In genomic region chr20:48760403-48760889, GRCh38 we compare ENCODE assay signal across 8 cellular contexts.
DNase-seq lines count a peak whose midpoint lies in the region; ATAC-seq and TF ChIP-seq lines count a peak whose summit lies in the region.

No MANE protein-coding gene starts in this region.

- no peak overlapping the region for H3K4me3 Mint-ChIP-seq in progenitor cell of endocrine pancreas (ENCODE audit: low read depth)

- peak; percentile 43 for ATAC-seq in GM19467 (IDR thresholded peaks at IDR 0.05; ENCODE audit: unreplicated experiment)

- H3K36me3 Mint-ChIP-seq in progenitor cell of endocrine pancreas (ENCODE audit: insufficient read depth) = no peaks in the 10 kb centered on the region

- H3K27ac Mint-ChIP-seq in progenitor cell of endocrine pancreas = no peak overlapping the region

- no peak overlapping the region for H3K4me3 ChIP-seq in fibroblast of pulmonary artery (replicated peaks; ENCODE audit: low read depth, low read length)

- TF ChIP-seq CTCF in fibroblast of pulmonary artery (IDR thresholded peaks at IDR 0.05; ENCODE audit: low read length, missing control alignments) (no peak), progenitor cell of endocrine pancreas (IDR thresholded peaks at IDR 0.05; ENCODE audit: unreplicated experiment) (no peak)

- no peaks in the 10 kb centered on the region for H3K27me3 Mint-ChIP-seq in progenitor cell of endocrine pancreas

- no peaks in the 10 kb centered on the region for H3K4me1 Mint-ChIP-seq in progenitor cell of endocrine pancreas (ENCODE audit: low read depth)

- DNase-seq in NCI-H2107 treated with DMSO at 0.1 percent for 48 hours (lab: John Stamatoyannopoulos, UW; ENCODE audit: unreplicated experiment) = peak; percentile 75
- peak; percentile 79 for DNase-seq in activated CD8-positive, alpha-beta memory T cell treated with anti-CD3 and anti-CD28 coated beads, Interleukin-2, amount 50 U/mL, for 48 hours
- peak; percentile 57 for DNase-seq in fibroblast of pulmonary artery (ENCODE audit: low read depth)
- peak; percentile 26 to 74 for DNase-seq in stimulated activated CD4-positive, alpha-beta T cell treated with anti-CD3 and anti-CD28 coated beads, Interleukin-4, amount 100 ng/mL, for 4 hours
- no peak for DNase-seq in NCI-H1092 (lab: John Stamatoyannopoulos, UW)
- DNase-seq in AG08396 (ENCODE audit: low spot score) = no peak
- DNase-seq in progenitor cell of endocrine pancreas (ENCODE audit: low spot score, unreplicated experiment) = no peak

- peaks cover 6% of the 10 kb centered on the region for H3K9me3 Mint-ChIP-seq in progenitor cell of endocrine pancreas (ENCODE audit: low read depth)

Comparison
In these comparisons a context has a peak if more than half of its experiments do, and no peak if none do; other contexts are left out.
1. DNase-seq: peak in NCI-H2107 treated with DMSO at 0.1 percent for 48 hours (single experiment), activated CD8-positive, alpha-beta memory T cell treated with anti-CD3 and anti-CD28 coated beads, Interleukin-2, amount 50 U/mL, for 48 hours (single experiment), fibroblast of pulmonary artery (single experiment) and stimulated activated CD4-positive, alpha-beta T cell treated with anti-CD3 and anti-CD28 coated beads, Interleukin-4, amount 100 ng/mL, for 4 hours (2 of 2); none in NCI-H1092 (single experiment), AG08396 (single experiment) and progenitor cell of endocrine pancreas (single experiment).